In the genomic region with DNA sequence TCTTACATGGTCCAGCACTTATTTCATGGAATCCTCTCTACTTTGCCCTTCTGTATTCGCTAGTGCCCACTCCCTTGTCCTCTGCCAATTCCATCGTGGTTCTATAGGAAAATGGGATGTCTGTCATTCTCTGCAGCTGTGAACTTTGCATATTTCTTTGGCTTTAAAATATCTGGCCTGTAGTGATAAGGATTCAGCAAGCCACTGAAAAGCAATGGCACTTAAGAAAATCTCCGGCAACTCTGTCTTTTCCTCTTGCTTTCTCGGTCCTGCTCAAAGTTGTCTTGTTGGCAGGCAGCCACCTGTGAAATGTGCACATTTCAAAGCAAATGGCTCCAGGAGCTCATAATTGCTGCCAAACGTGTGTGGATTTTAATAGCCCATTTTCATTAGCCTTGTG, we compare ENCODE assay signal across 22 cellular contexts.
A peak's percentile ranks its signal among the peaks of the same experiment; 100 is the strongest.
DNase-seq lines count a peak whose midpoint lies in the region; ATAC-seq and TF ChIP-seq lines count a peak whose summit lies in the region.
"Had no signal": no experiment of that assay in that cellular context is flagged by ENCODE, and none has a peak within 500 bp of the region (broad histone marks: within the 10 kb centered on the region; RNA-seq: fewer than 3 reads in every experiment).

No MANE protein-coding gene starts in this region.

- H3K36me3 ChIP-seq in WERI-Rb-1 = no peaks in the 10 kb centered on the region
- H3K36me3 ChIP-seq: gastroesophageal sphincter, pancreas, SJCRH30, upper lobe of left lung had no signal

- no peak overlapping the region for H3K27ac ChIP-seq in WERI-Rb-1
- H3K27ac ChIP-seq: 22Rv1, gastroesophageal sphincter, hepatocyte, pancreas, SJCRH30, skin epidermis, upper lobe of left lung had no signal

- peaks cover 37% of the 10 kb centered on the region for H3K27me3 ChIP-seq in WERI-Rb-1 (ENCODE audit: insufficient read depth, low read depth, severe bottlenecking)
- H3K27me3 ChIP-seq: SJCRH30, upper lobe of left lung had no signal

- no peak for ATAC-seq in omental fat pad (ENCODE audit: low FRiP score)
- ATAC-seq: gastroesophageal sphincter; left colon; pancreas; stimulated activated naive B cell treated with anti-CD40 and anti-IgM and Interleukin-4, amounts not matched to agents 10 μg/mL and 1 μg/mL and 100 μg/mL, for 72 hours had no signal

- peaks cover 4% of the 10 kb centered on the region for H3K9me3 ChIP-seq in WERI-Rb-1 (ENCODE audit: severe bottlenecking)
- H3K9me3 ChIP-seq: gastroesophageal sphincter, pancreas, SJCRH30, upper lobe of left lung had no signal

- TF ChIP-seq CTCF in choroid plexus epithelial cell (conservative IDR thresholded peaks at IDR 0.05; ENCODE audit: low read depth, low read length) (no peak), WERI-Rb-1 (IDR thresholded peaks at IDR 0.05; ENCODE audit: low read depth, low read length) (no peak), omental fat pad (IDR thresholded peaks at IDR 0.05) (no peak)

- no peak overlapping the region for H3K4me3 ChIP-seq in choroid plexus epithelial cell (ENCODE audit: low read depth, low read length)
- no peak overlapping the region for H3K4me3 ChIP-seq in WERI-Rb-1 (ENCODE audit: low read depth, low read length)
- H3K4me3 ChIP-seq: gastroesophageal sphincter, hepatocyte, pancreas, SJCRH30, skin epidermis, upper lobe of left lung had no signal

- DNase-seq in DMS 273 (lab: John Stamatoyannopoulos, UW; ENCODE audit: unreplicated experiment) (peak; percentile 12), DMS 273 treated with DMSO at 0.1 percent for 48 hours (lab: John Stamatoyannopoulos, UW) (no peak), NCI-H1417 (lab: John Stamatoyannopoulos, UW) (peak; percentile 35 to 95 (median 69)), NCI-H748 (lab: John Stamatoyannopoulos, UW; ENCODE audit: unreplicated experiment) (peak; percentile 94), choroid plexus epithelial cell (ENCODE audit: low read depth) (peak; percentile 1), WERI-Rb-1 (no peak), omental fat pad (ENCODE audit: low spot score) (no peak)
- DNase-seq in activated CD4-positive, CD25-positive, alpha-beta regulatory T cell treated with anti-CD3 and anti-CD28 coated beads, Interleukin-2, amount 50 U/mL, for 72 hours = no peak
- DNase-seq: activated CD4-positive, alpha-beta T cell treated with anti-CD3 and anti-CD28 coated beads, Interleukin-2, amount 10 ng/mL, durations not matched to agents 7 days and 5 days; left colon; NCI-H1048; NCI-H524 treated with DMSO at 0.1 percent for 48 hours; pancreas; SJCRH30; stimulated activated naive B cell treated with anti-CD40 and anti-IgM and Interleukin-4, amounts not matched to agents 10 μg/mL and 1 μg/mL and 100 μg/mL, for 72 hours; SW 1271; T-helper 9 cell; upper lobe of left lung had no signal

Comparison
In these comparisons a context has a peak if more than half of its experiments do, and no peak if none do; other contexts are left out.
1. DNase-seq: peak in DMS 273 (single experiment), NCI-H1417 (3 of 3), NCI-H748 (single experiment) and choroid plexus epithelial cell (single experiment); none in DMS 273 treated with DMSO at 0.1 percent for 48 hours (single experiment), WERI-Rb-1 (single experiment), omental fat pad (single experiment) and activated CD4-positive, CD25-positive, alpha-beta regulatory T cell treated with anti-CD3 and anti-CD28 coated beads, Interleukin-2, amount 50 U/mL, for 72 hours (single experiment).